Comparison of ENCODE assay signal across 8 cellular contexts in the genomic region with DNA sequence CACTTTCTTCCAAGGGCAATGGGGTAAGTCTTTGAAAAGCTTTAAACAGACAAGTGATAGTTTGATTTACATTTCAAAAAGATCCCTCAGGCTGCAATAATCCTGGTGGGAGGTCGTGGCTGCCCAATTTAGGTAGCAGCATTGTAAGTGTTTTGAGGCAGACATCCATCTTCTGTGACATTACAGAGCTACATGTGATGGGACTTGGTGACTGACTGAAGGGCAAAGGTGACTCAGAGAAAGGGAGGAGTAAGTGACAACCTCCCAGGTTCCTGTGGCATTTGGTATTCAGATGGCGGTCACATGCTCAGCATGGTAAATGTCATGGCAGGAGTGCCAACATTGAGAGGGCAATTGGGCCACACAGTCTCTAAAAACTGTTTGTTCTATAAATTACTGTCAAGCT. TPM values are rescaled to one million over a fixed set of nuclear protein-coding genes. Genes with fewer than 3 reads are reported as not detected.
DNase-seq lines count a peak whose midpoint lies in the region; ATAC-seq and TF ChIP-seq lines count a peak whose summit lies in the region.

No MANE protein-coding gene starts in this region.

- H3K9ac ChIP-seq in stomach smooth muscle (ENCODE audit: low read length in 2 of 2) (no peak overlapping the region), MM.1S (ENCODE audit: low read length) (no peak overlapping the region)

- no peaks in the 10 kb centered on the region for H4K20me1 ChIP-seq in MM.1S (ENCODE audit: insufficient read depth, low read length)

- H3K36me3 ChIP-seq in stomach smooth muscle (ENCODE audit: control insufficient read depth in 2 of 2, insufficient read depth in 2 of 2, low read length in 2 of 2) (no peaks in the 10 kb centered on the region), MM.1S (replicated peaks; ENCODE audit: insufficient read depth, low read length) (no peaks in the 10 kb centered on the region)

- no peaks in the 10 kb centered on the region for H3K27me3 Mint-ChIP-seq in activated T-helper 17 cell treated with anti-CD3 and anti-CD28 coated beads, Interleukin-2, amount 50 U/mL, for 72 hours

- H3K36me3 Mint-ChIP-seq in activated T-helper 17 cell treated with anti-CD3 and anti-CD28 coated beads, Interleukin-2, amount 50 U/mL, for 72 hours (ENCODE audit: low read depth), result peaks cover 91% of the 10 kb centered on the region

- H3K9me3 ChIP-seq in stomach smooth muscle (ENCODE audit: control insufficient read depth in 2 of 2, low read length in 2 of 2), result no peaks in the 10 kb centered on the region
- no peaks in the 10 kb centered on the region for H3K9me3 ChIP-seq in MM.1S (replicated peaks; ENCODE audit: insufficient read depth, low read length)

- no peak overlapping the region for H3K4me3 ChIP-seq in stomach smooth muscle (ENCODE audit: low read length in 2 of 2)
- no peak overlapping the region for H3K4me3 ChIP-seq in MM.1S (ENCODE audit: low read length)

- H3K4me1 Mint-ChIP-seq in activated T-helper 17 cell treated with anti-CD3 and anti-CD28 coated beads, Interleukin-2, amount 50 U/mL, for 72 hours, result peaks cover 53% of the 10 kb centered on the region

- H3K79me2 ChIP-seq in MM.1S (ENCODE audit: low read length), result peaks cover 21% of the 10 kb centered on the region

- no peak overlapping the region for H3K4me2 ChIP-seq in MM.1S (ENCODE audit: low read depth, low read length)

- H3K27ac ChIP-seq in stomach smooth muscle (ENCODE audit: low read length), result peak overlapping the region; percentile 53
- no peak overlapping the region for H3K27ac ChIP-seq in MM.1S (ENCODE audit: low read length)

- no peaks in the 10 kb centered on the region for H3K9me3 Mint-ChIP-seq in activated T-helper 17 cell treated with anti-CD3 and anti-CD28 coated beads, Interleukin-2, amount 50 U/mL, for 72 hours

- H3K4me1 ChIP-seq in stomach smooth muscle (ENCODE audit: control insufficient read depth, insufficient read depth, low read length) (peaks cover 29% of the 10 kb centered on the region), MM.1S (ENCODE audit: low read length) (no peaks in the 10 kb centered on the region)

- no peaks in the 10 kb centered on the region for H3K27me3 ChIP-seq in stomach smooth muscle (ENCODE audit: control insufficient read depth in 1 of 2, insufficient read depth in 2 of 2, low read length in 2 of 2)
- H3K27me3 ChIP-seq in MM.1S (replicated peaks; ENCODE audit: insufficient read depth, low read length), result no peaks in the 10 kb centered on the region

- no peaks in the 10 kb centered on the region for H3K9me2 ChIP-seq in MM.1S (replicated peaks; ENCODE audit: insufficient read depth, low read length)

- H3K4me3 Mint-ChIP-seq in activated T-helper 17 cell treated with anti-CD3 and anti-CD28 coated beads, Interleukin-2, amount 50 U/mL, for 72 hours, result peak overlapping the region; percentile 72

- no peak for TF ChIP-seq CTCF in MM.1S (IDR thresholded peaks at IDR 0.05; ENCODE audit: low read length)

- DNase-seq in NCI-H2029 (lab: John Stamatoyannopoulos, UW) (peak; percentile 32), NCI-H2029 treated with DMSO at 0.1 percent for 48 hours (lab: John Stamatoyannopoulos, UW) (no peak), islet precursor cell (peak; percentile 79), COLO668 (lab: John Stamatoyannopoulos, UW; ENCODE audit: unreplicated experiment) (no peak), MM.1S (no peak)

- peak overlapping the region; percentile 86 for H3K27ac Mint-ChIP-seq in activated T-helper 17 cell treated with anti-CD3 and anti-CD28 coated beads, Interleukin-2, amount 50 U/mL, for 72 hours

- no peak overlapping the region for H2AFZ ChIP-seq in MM.1S (ENCODE audit: low read length)

- peak; percentile 95 for ATAC-seq in activated T-helper 17 cell treated with anti-CD3 and anti-CD28 coated beads, Interleukin-2, amount 50 U/mL, for 72 hours (replicated peaks)
- no peak for ATAC-seq in GM21619 (IDR thresholded peaks at IDR 0.05; ENCODE audit: unreplicated experiment)

- H3F3A ChIP-seq in MM.1S (ENCODE audit: insufficient read depth, low read length), result no peaks in the 10 kb centered on the region

RNA-seq across cellular contexts. Expression of gene STAT3, which starts 26.5 kb away (rescaled TPM):
- total RNA-seq in activated T-helper 17 cell treated with anti-CD3 and anti-CD28 coated beads, Interleukin-2, amount 50 U/mL, for 72 hours, result 100 to 1,000 TPM; 179 to 429 TPM

Comparison
In these comparisons a context has a peak if more than half of its experiments do, and no peak if none do; other contexts are left out.
1. DNase-seq: peak in NCI-H2029 (single experiment) and islet precursor cell (single experiment); none in NCI-H2029 treated with DMSO at 0.1 percent for 48 hours (single experiment), COLO668 (single experiment) and MM.1S (single experiment).